Comparison of ENCODE assay signal across 15 cellular contexts in genomic region chr1:63975447-63975846, GRCh38.
A peak's percentile ranks its signal among the peaks of the same experiment; 100 is the strongest.
DNase-seq lines count a peak whose midpoint lies in the region; ATAC-seq and TF ChIP-seq lines count a peak whose summit lies in the region.
"Had no signal": no experiment of that assay in that cellular context is flagged by ENCODE, and none has a peak within 500 bp of the region (broad histone marks: within the 10 kb centered on the region; RNA-seq: fewer than 3 reads in every experiment).

No MANE protein-coding gene starts in this region.

- H3K4me1 ChIP-seq in tibial artery (peaks cover 0 to 46% (median 12%) of the 10 kb centered on the region in 4 donors), mucosa of descending colon (ENCODE audit: low read depth) (no peaks in the 10 kb centered on the region), tibial nerve (peaks cover 0 to 3% (median 0%) of the 10 kb centered on the region in 4 donors)

- H3K36me3 ChIP-seq in tibial artery (no peaks in the 10 kb centered on the region), mucosa of descending colon (ENCODE audit: low read depth) (no peaks in the 10 kb centered on the region), tibial nerve (no peaks in the 10 kb centered on the region)
- H3K36me3 ChIP-seq: SJSA1 had no signal

- ATAC-seq in mucosa of descending colon (no peak), GM21529 (IDR thresholded peaks at IDR 0.05; ENCODE audit: unreplicated experiment) (no peak)

- no peaks in the 10 kb centered on the region for H3K27me3 ChIP-seq in tibial artery
- H3K27me3 ChIP-seq in tibial nerve: no peaks in the 10 kb centered on the region
- H3K27me3 ChIP-seq: SJSA1 had no signal

- intact Hi-C loops in tibial artery (cut with DNase I; ENCODE audit: low total_unique reads) (no loop called here), mucosa of descending colon (cut with DNase I, micrococcal nuclease) (no loop called here)

- H3K4me3 ChIP-seq in tibial artery (peak overlapping the region; percentile 14 to 17), mucosa of descending colon (no peak overlapping the region), tibial nerve (no peak overlapping the region)
- H3K4me3 ChIP-seq: PC-9, SJSA1 had no signal

- H3K27ac ChIP-seq in tibial artery (peak overlapping the region; percentile 65 to 73), tibial nerve (no peak overlapping the region)
- H3K27ac ChIP-seq: PC-9, SJSA1 had no signal

- H3K9me3 ChIP-seq in tibial artery (no peaks in the 10 kb centered on the region), mucosa of descending colon (no peaks in the 10 kb centered on the region), tibial nerve (no peaks in the 10 kb centered on the region)

- WGBS in tibial nerve, 2 donors: 54 to 68% methylated on average over 7 of the region's 7 CpGs

- TF ChIP-seq EP300 in tibial nerve (IDR thresholded peaks at IDR 0.05): no peak

- DNase-seq in LHCN-M2 (ENCODE audit: low read depth) (peak; percentile 16), cerebellar cortex (ENCODE audit: low spot score) (peak; percentile 10), medulla oblongata (ENCODE audit: extremely low spot score) (peak; percentile 2), tibial artery (peak in 1 of 2 donors; percentile 78), mucosa of descending colon (no peak), tibial nerve (ENCODE audit: low spot score in 2 of 2) (no peak)
- DNase-seq: Calu3; CD4-positive, CD25-positive, alpha-beta regulatory T cell; DMS53; GOT3; NCI-H187 treated with DMSO at 0.1 percent for 48 hours; NCI-H774; PC-9 had no signal

- no peak for TF ChIP-seq CTCF in tibial artery (IDR thresholded peaks at IDR 0.05)
- no peak for TF ChIP-seq CTCF in mucosa of descending colon (IDR thresholded peaks at IDR 0.05)
- TF ChIP-seq CTCF in tibial nerve (IDR thresholded peaks at IDR 0.05): no peak

- TF ChIP-seq POLR2A in tibial nerve (IDR thresholded peaks at IDR 0.05): no peak

Comparison
In these comparisons a context has a peak if more than half of its experiments do, and no peak if none do; other contexts are left out.
1. DNase-seq: peak in LHCN-M2 (single experiment), cerebellar cortex (single experiment) and medulla oblongata (single experiment); none in mucosa of descending colon (0 of 3) and tibial nerve (0 of 2).
2. H3K27ac ChIP-seq: peak in tibial artery (2 of 2); none in tibial nerve (0 of 4).
3. H3K4me3 ChIP-seq: peak in tibial artery (2 of 2); none in mucosa of descending colon (single experiment) and tibial nerve (0 of 4).